In genomic region chr6:76574746-76575145, GRCh38 we compare ENCODE assay signal across 18 cellular contexts.
A peak's percentile ranks its signal among the peaks of the same experiment; 100 is the strongest.
DNase-seq lines count a peak whose midpoint lies in the region; ATAC-seq, FAIRE-seq and TF ChIP-seq lines count a peak whose summit lies in the region.
"Had no signal": no experiment of that assay in that cellular context is flagged by ENCODE, and none has a peak within 500 bp of the region (broad histone marks: within the 10 kb centered on the region; RNA-seq: fewer than 3 reads in every experiment).

No MANE protein-coding gene starts in this region.

- in situ Hi-C loops in HepG2 (cut with HindIII; ENCODE audit: extremely low pct_ligation_motif_present, low pct_unique_long_range_greater_than_20kb) = no loop called here

- intact Hi-C loops in HepG2 (cut with micrococcal nuclease; ENCODE audit: unreplicated experiment) = no loop called here
- intact Hi-C loops in right lobe of liver (cut with DNase I) = no loop called here

- H3K4me1 Mint-ChIP-seq in WTC11 = peaks cover 65% of the 10 kb centered on the region

- no peaks in the 10 kb centered on the region for H3K79me2 ChIP-seq in HepG2 (ENCODE audit: insufficient read depth, low read length)
- no peaks in the 10 kb centered on the region for H3K79me2 ChIP-seq in smooth muscle cell (ENCODE audit: low read depth)

- no peaks in the 10 kb centered on the region for H3K79me1 ChIP-seq in mesenchymal stem cell (replicated peaks; ENCODE audit: low read length, poor library complexity, severe bottlenecking)

- H3K27me3 Mint-ChIP-seq in WTC11 (ENCODE audit: low read depth) = no peaks in the 10 kb centered on the region
- H3K27me3 Mint-ChIP-seq: CD4-positive, alpha-beta T cell had no signal

- H2BK15ac ChIP-seq in mesenchymal stem cell (ENCODE audit: low read depth, poor library complexity, severe bottlenecking) = no peak overlapping the region

- no peak for TF ChIP-seq POLR2A in HepG2 (IDR thresholded peaks at IDR 0.05; ENCODE audit: insufficient read depth in 1 of 2, low read depth in 2 of 2, low read length in 2 of 2)
- TF ChIP-seq POLR2A in right lobe of liver (IDR thresholded peaks at IDR 0.05) = no peak

- H2BK5ac ChIP-seq in mesenchymal stem cell (ENCODE audit: low read depth, low read length, poor library complexity, severe bottlenecking) = no peak overlapping the region

- no peaks in the 10 kb centered on the region for H3K36me3 ChIP-seq in HepG2 (replicated peaks in 1 of 2; ENCODE audit: control insufficient read depth in 1 of 2, insufficient read depth in 2 of 2, low read length in 2 of 2)
- no peaks in the 10 kb centered on the region for H3K36me3 ChIP-seq in right lobe of liver
- no peaks in the 10 kb centered on the region for H3K36me3 ChIP-seq in iPS-20b (ENCODE audit: insufficient read depth, low read depth, low read length)
- H3K36me3 ChIP-seq in smooth muscle cell (ENCODE audit: low read depth) = no peaks in the 10 kb centered on the region
- H3K36me3 ChIP-seq in mesenchymal stem cell (ENCODE audit: control insufficient read depth in 1 of 2, insufficient read depth in 2 of 2, low read depth in 1 of 2, low read length in 2 of 2) = no peaks in the 10 kb centered on the region
- H3K36me3 ChIP-seq: BLaER1 treated with 17β-estradiol and CSF1 and Interleukin-3, amounts not matched to agents 10 nM and 100 nM; HAP-1 had no signal

- H2BK120ac ChIP-seq in mesenchymal stem cell (ENCODE audit: low read depth, low read length) = no peak overlapping the region

- H3K4me1 ChIP-seq in HepG2 (ENCODE audit: insufficient read depth, low read length) = no peaks in the 10 kb centered on the region
- H3K4me1 ChIP-seq in right lobe of liver = no peaks in the 10 kb centered on the region
- peaks cover 23% of the 10 kb centered on the region for H3K4me1 ChIP-seq in iPS-20b (ENCODE audit: insufficient read depth, low read length)
- no peaks in the 10 kb centered on the region for H3K4me1 ChIP-seq in smooth muscle cell (ENCODE audit: low read depth)
- H3K4me1 ChIP-seq in mesenchymal stem cell (ENCODE audit: control insufficient read depth, insufficient read depth, low read depth, low read length) = no peaks in the 10 kb centered on the region
- H3K4me1 ChIP-seq: BLaER1 treated with 17β-estradiol and CSF1 and Interleukin-3, amounts not matched to agents 10 nM and 100 nM; HAP-1 had no signal

- H4K8ac ChIP-seq in mesenchymal stem cell (ENCODE audit: low read length) = no peak overlapping the region

- H3K4ac ChIP-seq in mesenchymal stem cell (ENCODE audit: low read depth in 1 of 2, low read length in 2 of 2) = no peak overlapping the region

- H2AFZ ChIP-seq in HepG2 (ENCODE audit: low read length) (peak overlapping the region; percentile 23), smooth muscle cell (ENCODE audit: low read depth) (peak overlapping the region; percentile 85), mesenchymal stem cell (ENCODE audit: low read depth, low read length) (no peak overlapping the region)

- no peak overlapping the region for H3K4me3 ChIP-seq in HepG2 (replicated peaks in 1 of 3; ENCODE audit: insufficient read depth in 1 of 3, low read depth in 2 of 3, low read length in 3 of 3)
- no peak overlapping the region for H3K4me3 ChIP-seq in right lobe of liver
- no peak overlapping the region for H3K4me3 ChIP-seq in iPS-20b (ENCODE audit: low read length)
- no peak overlapping the region for H3K4me3 ChIP-seq in smooth muscle cell
- no peak overlapping the region for H3K4me3 ChIP-seq in mesenchymal stem cell (ENCODE audit: insufficient read depth in 1 of 2, low read depth in 1 of 2, low read length in 2 of 2)
- H3K4me3 ChIP-seq: BLaER1 treated with 17β-estradiol and CSF1 and Interleukin-3, amounts not matched to agents 10 nM and 100 nM; GM12878; HAP-1 had no signal

- H3K14ac ChIP-seq in mesenchymal stem cell (ENCODE audit: low read length in 2 of 2) = no peak overlapping the region

- H3K23ac ChIP-seq in mesenchymal stem cell (ENCODE audit: low read length in 2 of 2) = no peak overlapping the region

- no peak for TF ChIP-seq CTCF in HepG2 (CRISPR knock-in tag; IDR thresholded peaks at IDR 0.05)
- TF ChIP-seq CTCF in right lobe of liver (IDR thresholded peaks at IDR 0.05) = no peak
- no peak for TF ChIP-seq CTCF in WTC11 (IDR thresholded peaks at IDR 0.05)
- no peak for TF ChIP-seq CTCF in smooth muscle cell (IDR thresholded peaks at IDR 0.05; ENCODE audit: borderline replicate concordance, insufficient read depth, poor library complexity, severe bottlenecking)

- no peaks in the 10 kb centered on the region for H3K9me3 Mint-ChIP-seq in WTC11

- H3K4me2 ChIP-seq in HepG2 (ENCODE audit: low read depth, low read length) = no peak overlapping the region
- no peak overlapping the region for H3K4me2 ChIP-seq in smooth muscle cell
- H3K4me2 ChIP-seq in mesenchymal stem cell (ENCODE audit: low read length, poor library complexity, severe bottlenecking) = no peak overlapping the region
- H3K4me2 ChIP-seq: BLaER1 treated with 17β-estradiol and CSF1 and Interleukin-3, amounts not matched to agents 10 nM and 100 nM had no signal

- ATAC-seq in HepG2 = no peak
- no peak for ATAC-seq in right lobe of liver
- ATAC-seq in WTC11 = peak; percentile 39; the same call in 1 of the 2 replicates
- ATAC-seq in GM21825 (IDR thresholded peaks at IDR 0.05; ENCODE audit: unreplicated experiment) = no peak
- ATAC-seq: GM12878 had no signal

- DNase-seq in HepG2 (ENCODE audit: low spot score) (no peak), right lobe of liver (no peak), WTC11 (ENCODE audit: low spot score) (no peak), smooth muscle cell (lab: John Stamatoyannopoulos, UW; ENCODE audit: unreplicated experiment) (no peak), mesenchymal stem cell (no peak), C1 segment of cervical spinal cord (lab: John Stamatoyannopoulos, UW) (no peak)
- DNase-seq: 8988T; AML-193; Calu3; CD4-positive, alpha-beta T cell; DMS 273 treated with DMSO at 0.1 percent for 48 hours; GOT3 had no signal

- H3K27ac Mint-ChIP-seq in WTC11 = peak overlapping the region; percentile 65
- H3K27ac Mint-ChIP-seq: CD4-positive, alpha-beta T cell had no signal

- H3K36me3 Mint-ChIP-seq in WTC11 = no peaks in the 10 kb centered on the region

- peak overlapping the region; percentile 5 for H3K4me3 Mint-ChIP-seq in WTC11
- H3K4me3 Mint-ChIP-seq: CD4-positive, alpha-beta T cell had no signal

- H4K20me1 ChIP-seq in HepG2 (ENCODE audit: insufficient read depth, low read length) = no peaks in the 10 kb centered on the region
- H4K20me1 ChIP-seq in smooth muscle cell (ENCODE audit: low read depth) = no peaks in the 10 kb centered on the region
- H4K20me1 ChIP-seq: BLaER1 treated with 17β-estradiol and CSF1 and Interleukin-3, amounts not matched to agents 10 nM and 100 nM had no signal

- H3K9ac ChIP-seq in HepG2 (ENCODE audit: insufficient read depth, low read depth, low read length) = no peak overlapping the region
- peak overlapping the region; percentile 22; the same call in 1 of the 2 replicates for H3K9ac ChIP-seq in iPS-20b (ENCODE audit: low read depth, low read length)
- H3K9ac ChIP-seq in smooth muscle cell (ENCODE audit: low read depth) = peak overlapping the region; percentile 12
- no peak overlapping the region for H3K9ac ChIP-seq in mesenchymal stem cell (ENCODE audit: low read length)
- H3K9ac ChIP-seq: BLaER1 treated with 17β-estradiol and CSF1 and Interleukin-3, amounts not matched to agents 10 nM and 100 nM had no signal

- TF ChIP-seq EP300 in HepG2 (IDR thresholded peaks at IDR 0.05; ENCODE audit: low read depth in 2 of 2, low read length in 2 of 2) (no peak), HepG2 (CRISPR knock-in tag; IDR thresholded peaks at IDR 0.05; ENCODE audit: borderline replicate concordance) (no peak)

- H3K27ac ChIP-seq in HepG2 (ENCODE audit: extremely low read length, insufficient read depth, low read length) (no peak overlapping the region), right lobe of liver (no peak overlapping the region), iPS-20b (ENCODE audit: low read length) (peak overlapping the region; percentile 35), smooth muscle cell (ENCODE audit: low read depth) (no peak overlapping the region), mesenchymal stem cell (ENCODE audit: low read length, poor library complexity, severe bottlenecking) (no peak overlapping the region)
- H3K27ac ChIP-seq: BLaER1 treated with 17β-estradiol and CSF1 and Interleukin-3, amounts not matched to agents 10 nM and 100 nM had no signal

- BruUV-seq in HepG2 (replicated peaks; lab: Mats Ljungman, UMichigan) = no TSS peak

- H2AK5ac ChIP-seq in mesenchymal stem cell (ENCODE audit: low read length, severe bottlenecking) = no peak overlapping the region

- H3F3A ChIP-seq in smooth muscle cell (ENCODE audit: low read depth) = no peaks in the 10 kb centered on the region

- no peak overlapping the region for H3K18ac ChIP-seq in mesenchymal stem cell (ENCODE audit: low read depth in 1 of 2, low read length in 2 of 2)

- WGBS in HepG2 (ENCODE audit: low lambda C conversion rate) = 1% methylated on average over 4 of the region's 4 CpGs
- WGBS in right lobe of liver (ENCODE audit: insufficient coverage, low coverage, low lambda C conversion rate, missing lambda C conversion rate) = 6% methylated on average over 4 of the region's 4 CpGs
- 27% methylated on average over 4 of the region's 4 CpGs for WGBS in smooth muscle cell (ENCODE audit: low lambda C conversion rate)
- 47% methylated on average over 3 of the region's 4 CpGs for WGBS in mesenchymal stem cell

- H3K9me3 ChIP-seq in HepG2 (ENCODE audit: low read length) (no peaks in the 10 kb centered on the region), right lobe of liver (no peaks in the 10 kb centered on the region), iPS-20b (ENCODE audit: insufficient read depth, low read depth, low read length) (no peaks in the 10 kb centered on the region), smooth muscle cell (replicated peaks; ENCODE audit: low read depth) (no peaks in the 10 kb centered on the region), mesenchymal stem cell (ENCODE audit: control insufficient read depth, low read length) (no peaks in the 10 kb centered on the region)
- H3K9me3 ChIP-seq: BLaER1 treated with 17β-estradiol and CSF1 and Interleukin-3, amounts not matched to agents 10 nM and 100 nM; HAP-1 had no signal

- no peak overlapping the region for H4K91ac ChIP-seq in mesenchymal stem cell (ENCODE audit: low read length)

- no peak overlapping the region for H2BK12ac ChIP-seq in mesenchymal stem cell (ENCODE audit: low read length in 2 of 2)

- FAIRE-seq in HepG2 (lab: Jason Lieb, UNC) = no peak
- FAIRE-seq: GM12878, GM18507 had no signal

- no peak for TF ChIP-seq RAD21 in HepG2 (CRISPR knock-in tag; IDR thresholded peaks at IDR 0.05)

- H3K27me3 ChIP-seq in HepG2 (ENCODE audit: control insufficient read depth in 1 of 2, insufficient read depth in 2 of 2, low read length in 2 of 2) (no peaks in the 10 kb centered on the region), right lobe of liver (no peaks in the 10 kb centered on the region), iPS-20b (ENCODE audit: insufficient read depth, low read length) (no peaks in the 10 kb centered on the region), smooth muscle cell (ENCODE audit: low read depth) (no peaks in the 10 kb centered on the region), mesenchymal stem cell (ENCODE audit: control insufficient read depth in 1 of 2, insufficient read depth in 1 of 2, low read length in 2 of 2) (no peaks in the 10 kb centered on the region)
- H3K27me3 ChIP-seq: BLaER1 treated with 17β-estradiol and CSF1 and Interleukin-3, amounts not matched to agents 10 nM and 100 nM had no signal

- POLR2A ChIA-PET in HepG2 (lab: Yijun Ruan, JAX) = no interaction called here
- POLR2A ChIA-PET in WTC11 (lab: Charles Lee) = no interaction called here

- CTCF ChIA-PET in HepG2 (lab: Yijun Ruan, JAX; ENCODE audit: low intra/inter-chr PET ratio, low total read pairs) = no interaction called here
- CTCF ChIA-PET in WTC11 (lab: Charles Lee) = no interaction called here

Comparison
In these comparisons a context has a peak if more than half of its experiments do, and no peak if none do; other contexts are left out.
1. H3K9ac ChIP-seq: peak in iPS-20b (single experiment) and smooth muscle cell (single experiment); none in HepG2 (single experiment) and mesenchymal stem cell (single experiment).